ENCODE assay signal across 8 cellular contexts in the genomic region with DNA sequence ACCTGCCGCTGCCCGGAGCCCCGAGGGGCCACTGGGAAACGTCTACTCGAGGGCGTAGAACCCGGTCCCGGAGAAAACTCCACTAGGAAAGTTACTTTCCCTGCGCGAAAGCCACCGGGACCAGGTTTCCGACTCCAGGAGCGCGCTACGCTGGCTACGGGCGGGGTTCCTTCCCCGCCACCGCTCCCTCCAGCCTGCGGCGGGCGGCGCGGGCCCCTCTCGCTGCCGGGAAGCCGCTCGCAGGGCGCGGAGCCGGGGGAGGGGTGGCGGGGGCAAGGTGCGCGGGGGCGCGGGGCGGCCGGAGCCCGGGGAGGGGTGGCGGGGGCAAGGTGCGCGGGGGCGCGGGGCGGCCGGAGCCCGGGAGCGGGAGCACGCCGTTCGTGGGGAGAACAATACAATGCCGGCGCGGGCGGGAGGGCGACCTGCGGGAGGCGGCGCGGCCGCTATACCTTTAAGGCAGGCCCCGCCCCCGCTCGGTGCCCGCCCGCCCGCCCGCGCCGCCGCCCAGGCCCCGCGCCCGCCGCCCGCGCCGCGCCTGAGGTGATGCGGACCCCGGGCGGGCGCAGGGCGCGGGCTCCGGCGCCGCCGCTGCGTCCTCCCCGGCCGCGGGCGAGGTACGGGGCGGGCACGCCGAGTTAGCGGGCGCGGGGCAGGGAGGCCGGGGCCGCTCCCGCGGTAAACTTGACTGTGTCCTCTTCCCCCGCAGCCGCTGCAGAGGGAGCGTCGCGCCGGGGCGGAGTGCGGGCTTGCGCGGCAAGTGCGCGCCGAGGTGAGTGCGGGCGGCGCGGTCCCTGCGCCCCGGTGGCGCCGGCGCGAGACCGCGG.
A peak's percentile ranks its signal among the peaks of the same experiment; 100 is the strongest.
DNase-seq lines count a peak whose midpoint lies in the region; ATAC-seq, FAIRE-seq and TF ChIP-seq lines count a peak whose summit lies in the region.

No MANE protein-coding gene starts in this region.

- POLR2A ChIA-PET in A549 (lab: Yijun Ruan, JAX), result interaction anchor here (1.0 to 1.6 kb wide), 5 partner anchors 58 to 221 kb away, joined by 3 to 12 read pairs (median 3); no protein-coding TSS in a partner anchor

- H3K36me3 ChIP-seq in SK-N-MC (ENCODE audit: insufficient read depth, low read length) (peaks cover 3% of the 10 kb centered on the region; the same call in 1 of the 2 replicates), mammary epithelial cell (ENCODE audit: insufficient read depth, low read length) (peaks cover 3% of the 10 kb centered on the region), kidney (ENCODE audit: control insufficient read depth in 1 of 2, insufficient read depth in 2 of 2, low read length in 2 of 2) (peaks cover 0 to 2% of the 10 kb centered on the region in 2 donors)

- 0% methylated on average over 5 of the region's 130 CpGs for WGBS in A549 (ENCODE audit: missing lambda C conversion rate)
- 0% methylated on average over 4 of the region's 130 CpGs for WGBS in mammary epithelial cell (ENCODE audit: low coverage, missing lambda C conversion rate)

- TF ChIP-seq EP300 in A549 (IDR thresholded peaks at IDR 0.05), result no peak; a peak in 1 of 5 replicates

- H3K9me3 ChIP-seq in A549 (no peaks in the 10 kb centered on the region), SK-N-MC (ENCODE audit: low read depth, low read length) (no peaks in the 10 kb centered on the region), mammary epithelial cell (replicated peaks; ENCODE audit: insufficient read depth, low read length) (no peaks in the 10 kb centered on the region), kidney (ENCODE audit: control insufficient read depth in 1 of 2, low read length in 2 of 2) (no peaks in the 10 kb centered on the region)

- H2AFZ ChIP-seq in mammary epithelial cell (ENCODE audit: low read depth, low read length), result peak overlapping the region; percentile 93

- H3K4me2 ChIP-seq in A549 (peak overlapping the region; percentile 98), mammary epithelial cell (ENCODE audit: insufficient read depth, low read depth, low read length) (peak overlapping the region; percentile 99)

- TF ChIP-seq CTCF in A549 (IDR thresholded peaks at IDR 0.05) (no peak), mammary epithelial cell (conservative IDR thresholded peaks at IDR 0.05 in 1 of 2, IDR thresholded peaks at IDR 0.05 in 1 of 2; ENCODE audit: extremely low read depth in 1 of 2, insufficient read depth in 1 of 2, low read depth in 1 of 2, low read length in 2 of 2) (no peak), kidney (IDR thresholded peaks at IDR 0.05; ENCODE audit: borderline replicate concordance, extremely low read depth, insufficient read depth) (no peak)

- dilution Hi-C loops in mammary epithelial cell (cut with HindIII; ENCODE audit: low sequenced_read_pairs), result no loop called here

- peak; percentile 38; the same call in 1 of the 2 replicates for TF ChIP-seq POLR2A in A549 (IDR thresholded peaks at IDR 0.05; ENCODE audit: low read length)
- TF ChIP-seq POLR2A in GM18505 (IDR thresholded peaks at IDR 0.05; ENCODE audit: borderline replicate concordance, extremely low read depth, insufficient read depth, insufficient read length), result no peak

- intact Hi-C loops in mammary epithelial cell (cut with micrococcal nuclease), result loop anchor here (2.0 to 5.0 kb wide), 6 partner anchors 84 to 337 kb away; no protein-coding TSS in a partner anchor
- intact Hi-C loops in kidney (cut with DNase I), result no loop called here

- no peak; a peak in 1 of 5 replicates for TF ChIP-seq RAD21 in A549 (conservative IDR thresholded peaks at IDR 0.05 in 1 of 2, IDR thresholded peaks at IDR 0.05 in 1 of 2)

- H4K20me1 ChIP-seq in mammary epithelial cell (ENCODE audit: insufficient read depth, low read length), result no peaks in the 10 kb centered on the region

- H3K9ac ChIP-seq in SK-N-MC (ENCODE audit: insufficient read length) (peak overlapping the region; percentile 83), mammary epithelial cell (ENCODE audit: insufficient read depth, low read length) (peak overlapping the region; percentile 90), kidney (ENCODE audit: low read length in 2 of 2) (peak overlapping the region; percentile 95 to 98)

- FAIRE-seq in A549 (lab: Jason Lieb, UNC) (no peak), kidney (lab: Jason Lieb, UNC) (no peak), HTR-8/SVneo (lab: Jason Lieb, UNC) (no peak)

- CTCF ChIA-PET in A549 (lab: Yijun Ruan, JAX), result interaction anchor here (1.0 to 1.2 kb wide), 2 partner anchors 24 to 123 kb away, joined by 3 read pairs; no protein-coding TSS in a partner anchor
- CTCF ChIA-PET in mammary epithelial cell (lab: Charles Lee; ENCODE audit: low non-redundant PET), result no interaction called here

- no TSS peak for BruUV-seq in mammary epithelial cell (replicated peaks; lab: Mats Ljungman, UMichigan)

- in situ Hi-C loops in mammary epithelial cell (cut with MboI; ENCODE audit: low sequenced_read_pairs in 2 of 2), result no loop called here

- H3K4me3 ChIP-seq in A549 (peak overlapping the region; percentile 87), SK-N-MC (peak overlapping the region; percentile 85), mammary epithelial cell (replicated peaks in 1 of 3; ENCODE audit: insufficient read depth in 1 of 3, low read depth in 2 of 3, low read length in 3 of 3) (peak overlapping the region; percentile 79 to 95 (median 87)), kidney (ENCODE audit: low read length in 2 of 2) (peak overlapping the region; percentile 47 to 84)

- DNase-seq in A549 (ENCODE audit: low read depth in 1 of 2, low spot score in 1 of 2) (peak in 1 of 2 experiments; percentile 74), SK-N-MC (ENCODE audit: low read depth, low spot score) (no peak), mammary epithelial cell (peak; percentile 34), kidney (peak; percentile 87), HTR-8/SVneo (ENCODE audit: insufficient read length, low spot score) (no peak)
- peak; percentile 18 to 33 for DNase-seq in stimulated activated CD4-positive, alpha-beta T cell treated with anti-CD3 and anti-CD28 coated beads, Interleukin-4, amount 100 ng/mL, for 48 hours (ENCODE audit: low read depth in 2 of 2)

- H3K27me3 ChIP-seq in mammary epithelial cell (ENCODE audit: insufficient read depth, low read length), result no peaks in the 10 kb centered on the region

- H3K4me1 ChIP-seq in A549 (peaks cover 44% of the 10 kb centered on the region), mammary epithelial cell (ENCODE audit: insufficient read depth, low read length) (peaks cover 40% of the 10 kb centered on the region), kidney (ENCODE audit: control insufficient read depth in 1 of 2, insufficient read depth in 1 of 2, low read depth in 1 of 2, low read length in 2 of 2) (peaks cover 8 to 24% of the 10 kb centered on the region in 2 donors)

- peaks cover 49% of the 10 kb centered on the region for H3K79me2 ChIP-seq in mammary epithelial cell (ENCODE audit: insufficient read depth, low read length)

- H3K27ac ChIP-seq in A549 (peak overlapping the region; percentile 99 to 100), SK-N-MC (no peak overlapping the region), mammary epithelial cell (ENCODE audit: insufficient read depth, low read depth, low read length) (peak overlapping the region; percentile 88), kidney (ENCODE audit: low read depth in 2 of 2, low read length in 2 of 2) (peak overlapping the region; percentile 98)

- ATAC-seq in A549 (peak; percentile 57 to 76), GM18505 (IDR thresholded peaks at IDR 0.05; ENCODE audit: unreplicated experiment) (peak; percentile 57), HG03432 (IDR thresholded peaks at IDR 0.05; ENCODE audit: unreplicated experiment) (peak; percentile 73)

TF ChIP-seq in A549, 52 proteins besides CTCF, POLR2A, EP300 and RAD21 (continues in another document):
- TF ChIP-seq ZC3H11A (IDR thresholded peaks at IDR 0.05) (no peak), NR3C1 (IDR thresholded peaks at IDR 0.05) (no peak), TP53 (CRISPR knock-in tag; IDR thresholded peaks at IDR 0.05) (peak; percentile 40; the same call in 1 of the 2 replicates), BHLHE40 (IDR thresholded peaks at IDR 0.05; ENCODE audit: low read depth, low read length) (no peak), CBX2 (IDR thresholded peaks at IDR 0.05; ENCODE audit: borderline replicate concordance, low read depth) (no peak), EHF (CRISPR knock-in tag; IDR thresholded peaks at IDR 0.05) (no peak), FOSL2 (IDR thresholded peaks at IDR 0.05) (no peak), FOSL2 (CRISPR knock-in tag; IDR thresholded peaks at IDR 0.05) (no peak; the same call in 1 of the 2 replicates), MAFK (IDR thresholded peaks at IDR 0.05; ENCODE audit: partially characterized antibody) (no peak), EHMT2 (IDR thresholded peaks at IDR 0.05; ENCODE audit: low read depth) (no peak), ZNF302 (CRISPR knock-in tag; IDR thresholded peaks at IDR 0.05) (no peak), KDM5A (IDR thresholded peaks at IDR 0.05) (no peak), KDM1A (IDR thresholded peaks at IDR 0.05; ENCODE audit: low read depth) (no peak)
- TF ChIP-seq, protein P1, sequence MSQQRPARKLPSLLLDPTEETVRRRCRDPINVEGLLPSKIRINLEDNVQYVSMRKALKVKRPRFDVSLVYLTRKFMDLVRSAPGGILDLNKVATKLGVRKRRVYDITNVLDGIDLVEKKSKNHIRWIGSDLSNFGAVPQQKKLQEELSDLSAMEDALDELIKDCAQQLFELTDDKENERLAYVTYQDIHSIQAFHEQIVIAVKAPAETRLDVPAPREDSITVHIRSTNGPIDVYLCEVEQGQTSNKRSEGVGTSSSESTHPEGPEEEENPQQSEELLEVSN (IDR thresholded peaks at IDR 0.05; ENCODE audit: borderline replicate concordance, low read depth), result no peak
- TF ChIP-seq, protein P2, sequence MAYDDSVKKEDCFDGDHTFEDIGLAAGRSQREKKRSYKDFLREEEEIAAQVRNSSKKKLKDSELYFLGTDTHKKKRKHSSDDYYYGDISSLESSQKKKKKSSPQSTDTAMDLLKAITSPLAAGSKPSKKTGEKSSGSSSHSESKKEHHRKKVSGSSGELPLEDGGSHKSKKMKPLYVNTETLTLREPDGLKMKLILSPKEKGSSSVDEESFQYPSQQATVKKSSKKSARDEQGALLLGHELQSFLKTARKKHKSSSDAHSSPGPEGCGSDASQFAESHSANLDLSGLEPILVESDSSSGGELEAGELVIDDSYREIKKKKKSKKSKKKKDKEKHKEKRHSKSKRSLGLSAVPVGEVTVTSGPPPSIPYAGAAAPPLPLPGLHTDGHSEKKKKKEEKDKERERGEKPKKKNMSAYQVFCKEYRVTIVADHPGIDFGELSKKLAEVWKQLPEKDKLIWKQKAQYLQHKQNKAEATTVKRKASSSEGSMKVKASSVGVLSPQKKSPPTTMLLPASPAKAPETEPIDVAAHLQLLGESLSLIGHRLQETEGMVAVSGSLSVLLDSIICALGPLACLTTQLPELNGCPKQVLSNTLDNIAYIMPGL (CRISPR knock-in tag; IDR thresholded peaks at IDR 0.05; ENCODE audit: borderline replicate concordance), result no peak

Comparison
In these comparisons a context has a peak if more than half of its experiments do, and no peak if none do; other contexts are left out.
1. DNase-seq: peak in mammary epithelial cell (single experiment), kidney (single experiment) and stimulated activated CD4-positive, alpha-beta T cell treated with anti-CD3 and anti-CD28 coated beads, Interleukin-4, amount 100 ng/mL, for 48 hours (2 of 2); none in SK-N-MC (single experiment) and HTR-8/SVneo (single experiment).
2. Peak in every context shown above with its lines, with median percentiles within 50 percentile points of each other: ATAC-seq, H3K4me3 ChIP-seq and H3K9ac ChIP-seq.